ENCODE assay signal across 11 cellular contexts in the genomic region with DNA sequence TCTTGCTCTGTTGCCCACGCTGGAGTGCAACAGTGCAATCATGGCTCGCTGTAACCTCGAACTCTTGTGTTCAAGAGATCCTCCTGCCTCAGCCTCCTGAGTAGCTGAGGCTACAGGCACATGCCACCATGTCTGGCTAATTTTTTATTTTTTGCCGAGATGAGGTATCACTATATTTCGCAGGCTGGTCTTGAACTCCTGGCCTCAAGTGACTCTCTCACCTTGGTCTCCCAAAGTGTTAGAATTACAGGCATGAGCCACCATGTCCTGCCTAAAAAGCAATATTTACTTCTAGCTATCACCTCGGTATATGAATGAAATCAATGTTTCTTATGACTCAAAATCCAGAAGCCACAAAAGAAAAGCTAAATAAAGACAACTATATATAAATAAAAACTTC. TPM values are rescaled to one million over a fixed set of nuclear protein-coding genes. Genes with fewer than 3 reads are reported as not detected.
DNase-seq lines count a peak whose midpoint lies in the region; ATAC-seq and TF ChIP-seq lines count a peak whose summit lies in the region.
"Had no signal": no experiment of that assay in that cellular context is flagged by ENCODE, and none has a peak within 500 bp of the region (broad histone marks: within the 10 kb centered on the region; RNA-seq: fewer than 3 reads in every experiment).

No MANE protein-coding gene starts in this region.

- no peaks in the 10 kb centered on the region for H3K9me3 ChIP-seq in DND-41 (ENCODE audit: insufficient read depth, low read length, severe bottlenecking)
- H3K9me3 ChIP-seq: vagina had no signal

- no peak overlapping the region for H2AFZ ChIP-seq in DND-41 (ENCODE audit: low read depth, low read length)

- peak overlapping the region; percentile 12 to 55 (median 41) for H3K4me3 Mint-ChIP-seq in immature natural killer cell

- H3K27me3 Mint-ChIP-seq in immature natural killer cell (ENCODE audit: low read depth in 3 of 3) = peaks cover 20 to 38% (median 22%) of the 10 kb centered on the region in 3 donors
- H3K27me3 Mint-ChIP-seq: activated naive CD4-positive, alpha-beta T cell treated with anti-CD3 and anti-CD28 coated beads, Interleukin-2, amount 50 U/mL, for 24 hours had no signal

- peak overlapping the region; percentile 34 for H3K27ac ChIP-seq in DND-41 (ENCODE audit: low read length)
- H3K27ac ChIP-seq: vagina had no signal

- peak overlapping the region in 5 of 6 donors; percentile 34 to 99 (median 53) for H3K27ac Mint-ChIP-seq in immature natural killer cell

- DNase-seq in DND-41 (no peak), OCI-M1 (lab: John Stamatoyannopoulos, UW) (peak; percentile 40), immature natural killer cell (no peak), epidermal melanocyte (ENCODE audit: insufficient read length, low spot score) (no peak), mucosa of gallbladder (ENCODE audit: low spot score) (no peak), NCI-H226 (no peak), DMS53 treated with DMSO at 0.1 percent for 48 hours (lab: John Stamatoyannopoulos, UW; ENCODE audit: unreplicated experiment) (no peak)

- H3K36me3 ChIP-seq in DND-41 (ENCODE audit: insufficient read depth, low read length) = peaks cover 56% of the 10 kb centered on the region
- H3K36me3 ChIP-seq: vagina had no signal

- H3K9ac ChIP-seq in DND-41 (ENCODE audit: low read depth, low read length) = peak overlapping the region; percentile 92

- peak overlapping the region; percentile 83 for H3K4me2 ChIP-seq in DND-41 (ENCODE audit: insufficient read depth, low read length)

- H3K4me3 ChIP-seq in DND-41 (ENCODE audit: low read depth in 1 of 2, low read length in 2 of 2) = peak overlapping the region in 1 of 2 experiments; percentile 77; a peak in 3 of 4 replicates
- H3K4me3 ChIP-seq: vagina had no signal

- ATAC-seq in DND-41 (ENCODE audit: insufficient read depth, low read depth) (no peak), GM19395 (IDR thresholded peaks at IDR 0.05; ENCODE audit: unreplicated experiment) (peak; percentile 10)

- no peaks in the 10 kb centered on the region for H3K27me3 ChIP-seq in DND-41 (ENCODE audit: insufficient read depth, low read length, poor library complexity)
- H3K27me3 ChIP-seq: vagina had no signal

- H3K4me1 ChIP-seq in DND-41 (ENCODE audit: insufficient read depth, low read length) = peaks cover 81% of the 10 kb centered on the region
- H3K4me1 ChIP-seq: vagina had no signal

- no peak for TF ChIP-seq CTCF in DND-41 (IDR thresholded peaks at IDR 0.05; ENCODE audit: borderline replicate concordance, extremely low read depth, low read length, poor library complexity, severe bottlenecking)

- peaks cover 26% of the 10 kb centered on the region for H4K20me1 ChIP-seq in DND-41 (ENCODE audit: insufficient read depth, low read length)

- H3K79me2 ChIP-seq in DND-41 (ENCODE audit: insufficient read depth, low read length) = peaks cover 82% of the 10 kb centered on the region

- peaks cover 41 to 55% of the 10 kb centered on the region in 2 donors for H3K4me1 Mint-ChIP-seq in immature natural killer cell

- H3K36me3 Mint-ChIP-seq in immature natural killer cell = peaks cover 0 to 2% (median 0%) of the 10 kb centered on the region in 3 donors
- H3K36me3 Mint-ChIP-seq: activated naive CD4-positive, alpha-beta T cell treated with anti-CD3 and anti-CD28 coated beads, Interleukin-2, amount 50 U/mL, for 24 hours had no signal

- H3K9me3 Mint-ChIP-seq in immature natural killer cell = no peaks in the 10 kb centered on the region
- H3K9me3 Mint-ChIP-seq: activated naive CD4-positive, alpha-beta T cell treated with anti-CD3 and anti-CD28 coated beads, Interleukin-2, amount 50 U/mL, for 24 hours had no signal

RNA-seq across cellular contexts. Expression of a gene that starts 2.2 kb away (rescaled TPM):
- polyA plus RNA-seq in immature natural killer cell = 1 to 10 TPM in 1 of 3 donors, under 1 TPM in 2; 0.30 to 1.2 (median 0.35) TPM
- total RNA-seq in mucosa of gallbladder = 2.0 TPM

RNA-seq across cellular contexts. Expression of a gene that starts 56.7 kb away (rescaled TPM):
- not detected for polyA plus RNA-seq in immature natural killer cell
- total RNA-seq in mucosa of gallbladder = not detected
- total RNA-seq: right cardiac atrium, vagina had no signal
